In the genomic region with DNA sequence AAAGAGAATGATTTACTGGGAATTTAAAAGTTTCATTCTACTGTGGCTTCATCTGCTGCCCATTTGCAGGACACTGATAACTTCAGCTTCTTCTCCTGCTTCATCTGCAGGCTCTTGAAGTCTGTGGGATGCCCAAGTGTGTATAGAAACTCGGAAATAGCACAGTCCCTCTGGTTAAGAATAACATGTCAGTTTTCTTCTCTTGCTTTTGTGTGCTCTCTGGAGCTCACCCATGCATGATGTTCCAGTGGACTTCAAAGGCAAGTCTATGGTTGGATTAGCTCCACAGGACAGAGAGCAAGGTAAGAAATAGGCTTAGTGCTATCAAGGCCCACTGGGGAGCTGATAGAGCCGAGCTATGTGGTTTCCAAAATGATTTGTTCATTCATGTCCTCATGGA, we compare ENCODE assay signal across 17 cellular contexts. TPM values are rescaled to one million over a fixed set of nuclear protein-coding genes. Genes with fewer than 3 reads are reported as not detected.
DNase-seq lines count a peak whose midpoint lies in the region; ATAC-seq and TF ChIP-seq lines count a peak whose summit lies in the region.
"Had no signal": no experiment of that assay in that cellular context is flagged by ENCODE, and none has a peak within 500 bp of the region (broad histone marks: within the 10 kb centered on the region; RNA-seq: fewer than 3 reads in every experiment).

No MANE protein-coding gene starts in this region.

- H4K20me1 ChIP-seq in BLaER1, result no peaks in the 10 kb centered on the region

- H3K9ac ChIP-seq in BLaER1, result no peak overlapping the region
- no peak overlapping the region for H3K9ac ChIP-seq in mesendoderm (ENCODE audit: low read length)

- TF ChIP-seq CTCF in thyroid gland (IDR thresholded peaks at IDR 0.05), result no peak
- TF ChIP-seq CTCF in A673 (conservative IDR thresholded peaks at IDR 0.05; ENCODE audit: low read depth, low read length), result no peak

- H2BK120ac ChIP-seq in mesendoderm (ENCODE audit: low read depth, low read length), result no peak overlapping the region

- H3K23ac ChIP-seq in mesendoderm (ENCODE audit: low read length), result no peak overlapping the region

- no peak overlapping the region for H3K18ac ChIP-seq in mesendoderm (ENCODE audit: low read length)

- H3K79me1 ChIP-seq in mesendoderm (ENCODE audit: low read length), result no peaks in the 10 kb centered on the region

- no TSS peak for BruUV-seq in A673 (replicated peaks; lab: Mats Ljungman, UMichigan)

- no peak overlapping the region for H2BK5ac ChIP-seq in mesendoderm (ENCODE audit: low read length)

- no peak overlapping the region for H2AK5ac ChIP-seq in mesendoderm (ENCODE audit: low read length)

- H4K8ac ChIP-seq in mesendoderm (ENCODE audit: low read depth, low read length), result no peak overlapping the region

- H4K5ac ChIP-seq in mesendoderm (ENCODE audit: low read length), result no peak overlapping the region

- intact Hi-C loops in thyroid gland (cut with DNase I), result loop anchor here (10.0 kb wide), 1 partner anchor 89 kb away; no protein-coding TSS in a partner anchor
- intact Hi-C loops in A673 (cut with micrococcal nuclease; ENCODE audit: unreplicated experiment), result no loop called here

- H3K27ac ChIP-seq in BLaER1, result no peak overlapping the region
- no peak overlapping the region for H3K27ac ChIP-seq in mesendoderm (ENCODE audit: low read depth, low read length)
- H3K27ac ChIP-seq in thyroid gland, result peak overlapping the region; percentile 94 to 99 (median 99)
- H3K27ac ChIP-seq in A673 (ENCODE audit: low read depth, low read length, poor library complexity, severe bottlenecking), result no peak overlapping the region

- H3K79me2 ChIP-seq in mesendoderm (ENCODE audit: control insufficient read depth, insufficient read depth, low read length), result peaks cover 13% of the 10 kb centered on the region

- WGBS in mesendoderm (ENCODE audit: extremely low coverage, insufficient coverage, low lambda C conversion rate), result no CpG with 5 or more reads among the region's 2 CpGs
- WGBS in thyroid gland, 2 donors, result 12 to 31% methylated on average over 2 of the region's 2 CpGs

- CTCF ChIA-PET in A673 (lab: Charles Lee), result no interaction called here

- DNase-seq in DMS79 treated with DMSO at 0.1 percent for 48 hours (lab: John Stamatoyannopoulos, UW), result peak; percentile 62
- peak; percentile 39 for DNase-seq in mesendoderm
- peak; percentile 79 for DNase-seq in thyroid gland
- no peak for DNase-seq in activated T-cell treated with anti-CD3 and anti-CD28 coated beads, Interleukin-2, amount 50 U/mL, for 48 hours
- DNase-seq in A673 (ENCODE audit: low spot score), result no peak
- DNase-seq: 8988T; BE2C; CD4-positive, alpha-beta memory T cell; DMS153; GDM1; H9; IMR-90 had no signal

- H3K4me3 ChIP-seq in BLaER1 (no peak overlapping the region), mesendoderm (ENCODE audit: low read length) (no peak overlapping the region), thyroid gland (replicated peaks in 1 of 3) (no peak overlapping the region), A673 (ENCODE audit: low read depth, low read length, poor library complexity, severe bottlenecking) (no peak overlapping the region)
- H3K4me3 ChIP-seq: K562 had no signal

- POLR2A ChIA-PET in A673 (lab: Charles Lee; ENCODE audit: low non-redundant PET), result no interaction called here

- H3K56ac ChIP-seq in mesendoderm (ENCODE audit: low read length), result no peak overlapping the region

- no peaks in the 10 kb centered on the region for H3K27me3 ChIP-seq in BLaER1
- H3K27me3 ChIP-seq in mesendoderm (ENCODE audit: insufficient read depth, low read length, poor library complexity), result no peaks in the 10 kb centered on the region
- H3K27me3 ChIP-seq in thyroid gland, result no peaks in the 10 kb centered on the region
- H3K27me3 ChIP-seq in A673 (replicated peaks; ENCODE audit: insufficient read depth, low read depth, low read length, poor library complexity), result peaks cover 77% of the 10 kb centered on the region
- H3K27me3 ChIP-seq: BE2C had no signal

- H3K4me1 ChIP-seq in BLaER1 (peaks cover 22% of the 10 kb centered on the region), mesendoderm (ENCODE audit: control insufficient read depth, low read depth, low read length) (peaks cover 6% of the 10 kb centered on the region), thyroid gland (peaks cover 52 to 63% of the 10 kb centered on the region in 2 donors), A673 (ENCODE audit: insufficient read depth, low read length, poor library complexity, severe bottlenecking) (no peaks in the 10 kb centered on the region)
- H3K4me1 ChIP-seq: BE2C had no signal

- TF ChIP-seq POLR2A in thyroid gland (IDR thresholded peaks at IDR 0.05), result peak in 1 of 2 donors; percentile 79

- H3K4me2 ChIP-seq in BLaER1 (peak overlapping the region; percentile 36), mesendoderm (ENCODE audit: low read length) (no peak overlapping the region)

- H3K9me3 ChIP-seq in BLaER1 (no peaks in the 10 kb centered on the region), thyroid gland (no peaks in the 10 kb centered on the region), A673 (ENCODE audit: low read depth, low read length, poor library complexity, severe bottlenecking) (no peaks in the 10 kb centered on the region)
- H3K9me3 ChIP-seq: BE2C had no signal

- H3K4ac ChIP-seq in mesendoderm (ENCODE audit: low read depth, low read length), result no peak overlapping the region

- no peaks in the 10 kb centered on the region for H3K36me3 ChIP-seq in BLaER1
- no peaks in the 10 kb centered on the region for H3K36me3 ChIP-seq in mesendoderm (ENCODE audit: control insufficient read depth, insufficient read depth, low read length)
- H3K36me3 ChIP-seq in thyroid gland, result no peaks in the 10 kb centered on the region
- H3K36me3 ChIP-seq in A673 (ENCODE audit: insufficient read depth, low read length, poor library complexity, severe bottlenecking), result no peaks in the 10 kb centered on the region
- H3K36me3 ChIP-seq: BE2C had no signal

- ATAC-seq in GM19395 (IDR thresholded peaks at IDR 0.05; ENCODE audit: unreplicated experiment), result no peak
- ATAC-seq: K562 had no signal

- no peak overlapping the region for H2BK15ac ChIP-seq in mesendoderm (replicated peaks; ENCODE audit: low read depth)

RNA-seq across cellular contexts. Expression of a gene that starts 13.7 kb away (rescaled TPM):
- polyA plus RNA-seq in mesendoderm (2013, experiment 1 of 2), result 4.6 TPM
- polyA plus RNA-seq in mesendoderm (2013, experiment 2 of 2), result 5.7 TPM
- total RNA-seq in thyroid gland, result 1,000 to 10,000 TPM; 1,352 to 4,044 (median 2,415) TPM
- not detected in 2 replicates for total RNA-seq in A673 (2021)
- total RNA-seq: CD4-positive, alpha-beta memory T cell; Daoy; IMR-90; K562 had no signal
- polyA plus RNA-seq: CD14-positive monocyte; CD4-positive, alpha-beta memory T cell; IMR-90; K562 had no signal

Comparison
In these comparisons a context has a peak if more than half of its experiments do, and no peak if none do; other contexts are left out.
1. H3K27ac ChIP-seq: peak in thyroid gland (3 of 3); none in BLaER1 (single experiment), mesendoderm (single experiment) and A673 (single experiment).
2. DNase-seq: peak in DMS79 treated with DMSO at 0.1 percent for 48 hours (single experiment), mesendoderm (single experiment) and thyroid gland (2 of 2); none in activated T-cell treated with anti-CD3 and anti-CD28 coated beads, Interleukin-2, amount 50 U/mL, for 48 hours (0 of 2) and A673 (single experiment).
3. RNA of a gene that starts 13.7 kb away (total RNA-seq): 1,352 to 4,044 TPM in thyroid gland; not detected in A673; every median in the first group is over 1,000 times any median in the second.